In genomic region chr19:19192910-19193423, GRCh38 we compare ENCODE assay signal across 8 cellular contexts. TPM values are rescaled to one million over a fixed set of nuclear protein-coding genes. Genes with fewer than 3 reads are reported as not detected.
DNase-seq lines count a peak whose midpoint lies in the region; ATAC-seq, FAIRE-seq and TF ChIP-seq lines count a peak whose summit lies in the region.

No MANE protein-coding gene starts in this region.

- intact Hi-C loops in Caco-2 (cut with micrococcal nuclease; ENCODE audit: unreplicated experiment) (loop anchor here (1.0 to 2.0 kb wide), 3 partner anchors 10 to 271 kb away; partner anchors contain the start of genes MAU2, NR2C2AP and SUGP1), IMR-90 (cut with micrococcal nuclease) (loop anchor here (2.0 kb wide), 1 partner anchor 128 kb away; the partner anchor contains the start of genes MAU2 and SUGP1)

- peak overlapping the region; percentile 37 for H4K5ac ChIP-seq in IMR-90 (ENCODE audit: low read depth, low read length)

- no peak; the same call in 1 of the 2 replicates for TF ChIP-seq POLR2A in IMR-90 (IDR thresholded peaks at IDR 0.05; ENCODE audit: low read depth, low read length)

- H3K14ac ChIP-seq in IMR-90 (replicated peaks; ENCODE audit: low read depth, low read length): peak overlapping the region; percentile 75

- H3K9me3 ChIP-seq in Caco-2: no peaks in the 10 kb centered on the region
- H3K9me3 ChIP-seq in IMR-90 (ENCODE audit: control insufficient read depth, insufficient read depth, low read length): no peaks in the 10 kb centered on the region
- H3K9me3 ChIP-seq in mucosa of rectum (ENCODE audit: control insufficient read depth in 2 of 2, low read length in 2 of 2): no peaks in the 10 kb centered on the region

- no peaks in the 10 kb centered on the region for H3K9me3 Mint-ChIP-seq in Caco-2 (ENCODE audit: unreplicated experiment)

- peak overlapping the region; percentile 86 for H2AK9ac ChIP-seq in IMR-90 (replicated peaks; ENCODE audit: low read depth, low read length, poor library complexity)

- peak overlapping the region; percentile 48 for H2BK120ac ChIP-seq in IMR-90 (ENCODE audit: low read depth, low read length)

- H3K4me3 ChIP-seq in Caco-2 (ENCODE audit: low read depth, low read length): peak overlapping the region; percentile 71
- peak overlapping the region; percentile 78 for H3K4me3 ChIP-seq in IMR-90 (ENCODE audit: insufficient read depth, low read depth, low read length)
- H3K4me3 ChIP-seq in bronchial epithelial cell (ENCODE audit: low read depth, low read length): peak overlapping the region; percentile 96
- H3K4me3 ChIP-seq in mucosa of rectum (ENCODE audit: low read length in 2 of 2): peak overlapping the region; percentile 83 to 90

- H2BK20ac ChIP-seq in IMR-90 (ENCODE audit: low read depth, low read length): no peak overlapping the region

- H2AK5ac ChIP-seq in IMR-90 (ENCODE audit: low read depth, low read length): peak overlapping the region; percentile 68

- peak overlapping the region; percentile 66 for H3K23ac ChIP-seq in IMR-90 (ENCODE audit: low read depth, low read length)

- H2BK5ac ChIP-seq in IMR-90 (ENCODE audit: low read depth, low read length, poor library complexity, severe bottlenecking): peak overlapping the region; percentile 84

- H2AFZ ChIP-seq in IMR-90 (replicated peaks; ENCODE audit: low read length, poor library complexity): peak overlapping the region; percentile 91

- no peaks in the 10 kb centered on the region; the same call in 1 of the 2 replicates for H3K9me1 ChIP-seq in IMR-90 (ENCODE audit: insufficient read depth, low read length)

- 0% methylated on average over 6 of the region's 22 CpGs; no CpG with 5 or more reads in 1 of the 2 experiments for whole genome bisulfite sequencing in IMR-90 (ENCODE audit: extremely low coverage in 2 of 2, insufficient read length in 1 of 2), 2 experiments

- BruUV-seq in Caco-2 (replicated peaks; lab: Mats Ljungman, UMichigan) (TSS peak; percentile 74), IMR-90 (replicated peaks; lab: Mats Ljungman, UMichigan) (no TSS peak)

- DNase-seq in Caco-2: no peak
- DNase-seq in IMR-90: no peak
- no peak for DNase-seq in bronchial epithelial cell (ENCODE audit: low read depth)
- no peak for DNase-seq in pons (ENCODE audit: low spot score)
- DNase-seq in GF-D8 (lab: John Stamatoyannopoulos, UW): no peak
- no peak for DNase-seq in NCI-H2107 treated with DMSO at 0.1 percent for 48 hours (lab: John Stamatoyannopoulos, UW; ENCODE audit: unreplicated experiment)
- no peak for DNase-seq in kidney tubule cell (ENCODE audit: low spot score)

- peaks cover 33% of the 10 kb centered on the region for H3K36me3 Mint-ChIP-seq in Caco-2 (ENCODE audit: insufficient read depth, unreplicated experiment)

- H2BK15ac ChIP-seq in IMR-90 (ENCODE audit: low read depth, low read length): peak overlapping the region; percentile 66; the same call in 1 of the 3 replicates

- H3K4me1 ChIP-seq in Caco-2: no peaks in the 10 kb centered on the region
- H3K4me1 ChIP-seq in IMR-90 (ENCODE audit: control insufficient read depth, insufficient read depth, low read length): peaks cover 6% of the 10 kb centered on the region; the same call in 1 of the 2 replicates
- H3K4me1 ChIP-seq in mucosa of rectum (ENCODE audit: control insufficient read depth in 2 of 2, insufficient read depth in 2 of 2, low read length in 2 of 2): peaks cover 19 to 23% of the 10 kb centered on the region in 2 donors

- H3K56ac ChIP-seq in IMR-90 (ENCODE audit: extremely low read depth, insufficient read depth, low read length): peak overlapping the region; percentile 88

- peak overlapping the region; percentile 49 for H3K18ac ChIP-seq in IMR-90 (ENCODE audit: low read depth, low read length)

- H3K9ac ChIP-seq in IMR-90 (ENCODE audit: low read depth, low read length) (peak overlapping the region; percentile 97), mucosa of rectum (ENCODE audit: low read depth in 1 of 2, low read length in 2 of 2) (peak overlapping the region; percentile 90 to 92)

- TF ChIP-seq CTCF in Caco-2 (IDR thresholded peaks at IDR 0.05; ENCODE audit: insufficient read depth in 1 of 2, low read depth in 1 of 2, low read length in 1 of 2, severe bottlenecking in 1 of 2, unreplicated experiment in 1 of 2) (no peak), IMR-90 (conservative IDR thresholded peaks at IDR 0.05; ENCODE audit: low read depth, low read length) (no peak), bronchial epithelial cell (IDR thresholded peaks at IDR 0.05; ENCODE audit: insufficient read depth, low read length, severe bottlenecking) (no peak)

- H3K27ac Mint-ChIP-seq in Caco-2 (ENCODE audit: unreplicated experiment): peak overlapping the region; percentile 92

- no peaks in the 10 kb centered on the region for H3K27me3 Mint-ChIP-seq in Caco-2 (ENCODE audit: insufficient read depth, unreplicated experiment)

- FAIRE-seq in bronchial epithelial cell (lab: Jason Lieb, UNC): no peak

- H3K27ac ChIP-seq in IMR-90 (ENCODE audit: insufficient read depth, low read length) (peak overlapping the region; percentile 92), mucosa of rectum (ENCODE audit: low read depth in 2 of 2, low read length in 2 of 2) (peak overlapping the region; percentile 45 to 74)

- H3K4me1 Mint-ChIP-seq in Caco-2 (ENCODE audit: low read depth, unreplicated experiment): no peaks in the 10 kb centered on the region

- H4K8ac ChIP-seq in IMR-90 (ENCODE audit: low read depth in 2 of 2, low read length in 2 of 2): peak overlapping the region; percentile 88 to 95

- no peaks in the 10 kb centered on the region for H3K27me3 ChIP-seq in Caco-2 (replicated peaks; ENCODE audit: control insufficient read depth, insufficient read depth, low read length)
- H3K27me3 ChIP-seq in IMR-90 (ENCODE audit: control insufficient read depth, insufficient read depth, low read length): no peaks in the 10 kb centered on the region
- no peaks in the 10 kb centered on the region for H3K27me3 ChIP-seq in bronchial epithelial cell (ENCODE audit: control insufficient read depth, insufficient read depth, low read length)
- H3K27me3 ChIP-seq in mucosa of rectum (ENCODE audit: control insufficient read depth in 2 of 2, insufficient read depth in 2 of 2, low read length in 2 of 2): no peaks in the 10 kb centered on the region

- peak overlapping the region; percentile 81 for H3K4ac ChIP-seq in IMR-90 (ENCODE audit: low read depth, low read length)

- peak overlapping the region; percentile 77 for H4K91ac ChIP-seq in IMR-90 (ENCODE audit: insufficient read depth, low read depth, low read length)

- no peaks in the 10 kb centered on the region for H3K36me3 ChIP-seq in Caco-2 (ENCODE audit: control insufficient read depth, insufficient read depth, low read length)
- H3K36me3 ChIP-seq in IMR-90 (ENCODE audit: control insufficient read depth, insufficient read depth, low read length): peaks cover 15% of the 10 kb centered on the region
- H3K36me3 ChIP-seq in bronchial epithelial cell (ENCODE audit: control insufficient read depth, insufficient read depth, low read length): peaks cover 6% of the 10 kb centered on the region
- peaks cover 5 to 8% of the 10 kb centered on the region in 2 donors for H3K36me3 ChIP-seq in mucosa of rectum (ENCODE audit: control insufficient read depth in 2 of 2, insufficient read depth in 2 of 2, low read length in 2 of 2)

- CTCF ChIA-PET in Caco-2 (lab: Charles Lee) (interaction anchor here (0.6 to 0.9 kb wide), 2 partner anchors 9 to 149 kb away, joined by 3 to 4 read pairs; no protein-coding TSS in a partner anchor), IMR-90 (lab: Yijun Ruan, JAX) (interaction anchor here (0.6 kb wide), 1 partner anchor 297 kb away, joined by 4 read pairs; no protein-coding TSS in a partner anchor)

- no peak for TF ChIP-seq RAD21 in IMR-90 (IDR thresholded peaks at IDR 0.05; ENCODE audit: low read length)

- in situ Hi-C loops in IMR-90 (cut with MboI; ENCODE audit: low sequenced_read_pairs): no loop called here

- peaks cover 9% of the 10 kb centered on the region for H4K20me1 ChIP-seq in IMR-90 (ENCODE audit: insufficient read depth, low read length)

- H3K4me2 ChIP-seq in IMR-90 (ENCODE audit: low read depth, low read length): peak overlapping the region; percentile 92

- peak overlapping the region; percentile 97 for H3K4me3 Mint-ChIP-seq in Caco-2 (ENCODE audit: unreplicated experiment)

- H3K79me1 ChIP-seq in IMR-90 (ENCODE audit: low read depth in 1 of 2, low read length in 2 of 2): peaks cover 42 to 66% of the 10 kb centered on the region in 2 experiments

- dilution Hi-C loops in IMR-90 (cut with HindIII; ENCODE audit: low sequenced_read_pairs, unreplicated experiment): no loop called here

- peak; percentile 0 for ATAC-seq in IMR-90 (ENCODE audit: low read depth)

- POLR2A ChIA-PET in Caco-2 (lab: Charles Lee): interaction anchor here (2.1 kb wide), 1 partner anchor 10 kb away, joined by 18 read pairs; the partner anchor contains the start of gene NR2C2AP
- POLR2A ChIA-PET in IMR-90 (lab: Charles Lee; ENCODE audit: unreplicated experiment): interaction anchor here (0.5 to 1.0 kb wide), 2 partner anchors 10 to 134 kb away, joined by 3 to 5 read pairs; partner anchors contain the start of gene NR2C2AP

RNA-seq across cellular contexts. Expression of gene RFXANK, which starts 0.9 kb away (rescaled TPM):
- total RNA-seq in Caco-2 (2022) (59.8 and 73.4 TPM in 2 replicates), IMR-90 (2012; rRNA removed) (61.4 and 68.3 TPM in 2 replicates), bronchial epithelial cell (50.3 and 91.9 TPM in 2 replicates)
- 97.8 and 109 TPM in 2 replicates for polyA plus RNA-seq in IMR-90 (2012; rRNA removed)
- 97.2 and 177 TPM in 2 replicates for polyA plus RNA-seq in IMR-90 (2012; cell fraction: cytosol; rRNA removed)
- 235 and 419 TPM in 2 replicates for polyA plus RNA-seq in IMR-90 (2012; cell fraction: nucleus; rRNA removed; ENCODE audit: low replicate concordance)

RNA-seq across cellular contexts. Expression of gene BORCS8, which starts 1.0 kb away (rescaled TPM):
- total RNA-seq in Caco-2 (2022) (36.2 and 37.7 TPM in 2 replicates), IMR-90 (2012; rRNA removed) (14.7 and 16.7 TPM in 2 replicates), bronchial epithelial cell (10.3 and 18.2 TPM in 2 replicates)
- polyA plus RNA-seq in IMR-90 (2012; rRNA removed): 33.9 and 40.3 TPM in 2 replicates
- 20.3 and 38.1 TPM in 2 replicates for polyA plus RNA-seq in IMR-90 (2012; cell fraction: cytosol; rRNA removed)
- 29.8 and 42.9 TPM in 2 replicates for polyA plus RNA-seq in IMR-90 (2012; cell fraction: nucleus; rRNA removed; ENCODE audit: low replicate concordance)

RNA-seq across cellular contexts. Expression of gene NR2C2AP, which starts 10.2 kb away (rescaled TPM):
- total RNA-seq in Caco-2 (2022): 25.2 and 25.7 TPM in 2 replicates
- total RNA-seq in IMR-90 (2012; rRNA removed): 5.4 and 6.9 TPM in 2 replicates
- polyA plus RNA-seq in IMR-90 (2012; rRNA removed): 9.0 and 9.6 TPM in 2 replicates
- 7.5 and 7.9 TPM in 2 replicates for polyA plus RNA-seq in IMR-90 (2012; cell fraction: cytosol; rRNA removed)
- polyA plus RNA-seq in IMR-90 (2012; cell fraction: nucleus; rRNA removed; ENCODE audit: low replicate concordance): 8.5 and 9.0 TPM in 2 replicates
- total RNA-seq in bronchial epithelial cell: 19.8 and 49.0 TPM in 2 replicates

RNA-seq across cellular contexts. Expression of gene NCAN, which starts 18.8 kb away (rescaled TPM):
- total RNA-seq in Caco-2 (2022) (not detected in 2 replicates), IMR-90 (2012; rRNA removed) (not detected in 2 replicates), bronchial epithelial cell (not detected in 2 replicates)
- not detected in 2 replicates for polyA plus RNA-seq in IMR-90 (2012; rRNA removed)
- polyA plus RNA-seq in IMR-90 (2012; cell fraction: cytosol; rRNA removed): 0.01 TPM in 1 of 2 replicates, not detected in the other
- 0.03 and 0.14 TPM in 2 replicates for polyA plus RNA-seq in IMR-90 (2012; cell fraction: nucleus; rRNA removed; ENCODE audit: low replicate concordance)

RNA-seq across cellular contexts. Expression of gene MEF2B, which starts 22.9 kb away (rescaled TPM):
- total RNA-seq in Caco-2 (2022) (0.82 and 1.5 TPM in 2 replicates), IMR-90 (2012; rRNA removed) (under 0.01 and 0.18 TPM in 2 replicates), bronchial epithelial cell (under 0.01 and 0.26 TPM in 2 replicates)
- polyA plus RNA-seq in IMR-90 (2012; rRNA removed): 0.80 and 0.94 TPM in 2 replicates
- 0.35 and 0.53 TPM in 2 replicates for polyA plus RNA-seq in IMR-90 (2012; cell fraction: cytosol; rRNA removed)
- polyA plus RNA-seq in IMR-90 (2012; cell fraction: nucleus; rRNA removed; ENCODE audit: low replicate concordance): 4.8 and 7.4 TPM in 2 replicates
